Comparison of ENCODE assay signal across 12 cellular contexts in genomic region chr13:114152831-114153371, GRCh38. TPM values are rescaled to one million over a fixed set of nuclear protein-coding genes. Genes with fewer than 3 reads are reported as not detected.
DNase-seq lines count a peak whose midpoint lies in the region; ATAC-seq and TF ChIP-seq lines count a peak whose summit lies in the region.
"Had no signal": no experiment of that assay in that cellular context is flagged by ENCODE, and none has a peak within 500 bp of the region (broad histone marks: within the 10 kb centered on the region; RNA-seq: fewer than 3 reads in every experiment).

No MANE protein-coding gene starts in this region.

- H3K9me3 Mint-ChIP-seq in CD8-positive, alpha-beta T cell, result no peaks in the 10 kb centered on the region
- H3K9me3 Mint-ChIP-seq: effector memory CD8-positive, alpha-beta T cell had no signal

- H3K4me1 Mint-ChIP-seq in CD8-positive, alpha-beta T cell (ENCODE audit: low read depth), result peaks cover 77% of the 10 kb centered on the region

- H3K27me3 Mint-ChIP-seq in CD8-positive, alpha-beta T cell (ENCODE audit: low read depth), result no peaks in the 10 kb centered on the region
- H3K27me3 Mint-ChIP-seq: effector memory CD8-positive, alpha-beta T cell had no signal

- H3K27me3 ChIP-seq in CD8-positive, alpha-beta T cell (ENCODE audit: insufficient read depth, low read length), result no peaks in the 10 kb centered on the region

- H3K9me3 ChIP-seq in CD8-positive, alpha-beta T cell (ENCODE audit: low read length), result no peaks in the 10 kb centered on the region

- no peak for DNase-seq in CD8-positive, alpha-beta T cell
- DNase-seq in NOMO-1 (lab: John Stamatoyannopoulos, UW; ENCODE audit: unreplicated experiment in 2 of 2) (peak; percentile 75 to 76), epidermal melanocyte (ENCODE audit: insufficient read length, low spot score) (peak; percentile 89), pons (ENCODE audit: low spot score) (peak; percentile 62), COLO668 (lab: John Stamatoyannopoulos, UW; ENCODE audit: unreplicated experiment) (no peak)
- DNase-seq: activated CD8-positive, alpha-beta memory T cell treated with anti-CD3 and anti-CD28 coated beads, Interleukin-2, amount 10 ng/mL, durations not matched to agents 7 days and 5 days; effector memory CD8-positive, alpha-beta T cell; NCI-H2171 treated with DMSO at 0.1 percent for 48 hours had no signal

- POLR2A ChIA-PET in CD8-positive, alpha-beta T cell (lab: Charles Lee), result interaction anchor here (1.0 to 1.5 kb wide), 3 partner anchors 10 to 43 kb away, joined by 3 to 5 read pairs (median 5); no protein-coding TSS in a partner anchor

- intact Hi-C loops in CD8-positive, alpha-beta T cell (cut with DNase I, micrococcal nuclease), result no loop called here

- H3K27ac Mint-ChIP-seq in CD8-positive, alpha-beta T cell, result peak overlapping the region; percentile 95
- H3K27ac Mint-ChIP-seq: activated CD8-positive, alpha-beta memory T cell treated with anti-CD3 and anti-CD28 coated beads, Interleukin-2, amount 10 ng/mL, durations not matched to agents 7 days and 5 days had no signal

- CTCF ChIA-PET in CD8-positive, alpha-beta T cell (lab: Charles Lee), result interaction anchor here (1.2 to 2.7 kb wide), 6 partner anchors 10 to 73 kb away, joined by 3 to 9 read pairs (median 6); no protein-coding TSS in a partner anchor

- H3K27ac ChIP-seq in CD8-positive, alpha-beta T cell (ENCODE audit: low read depth, low read length), result peak overlapping the region; percentile 46

- no peak for TF ChIP-seq CTCF in CD8-positive, alpha-beta T cell (IDR thresholded peaks at IDR 0.05)

- ATAC-seq in CD8-positive, alpha-beta T cell, result no peak
- ATAC-seq in HG02798 (IDR thresholded peaks at IDR 0.05; ENCODE audit: poor library complexity, unreplicated experiment), result no peak
- ATAC-seq in GM19397 (IDR thresholded peaks at IDR 0.05; ENCODE audit: unreplicated experiment), result no peak
- ATAC-seq: activated CD8-positive, alpha-beta memory T cell treated with anti-CD3 and anti-CD28 coated beads, Interleukin-2, amount 10 ng/mL, durations not matched to agents 7 days and 5 days; effector memory CD8-positive, alpha-beta T cell had no signal

- H3K36me3 Mint-ChIP-seq in CD8-positive, alpha-beta T cell, result peaks cover 3% of the 10 kb centered on the region

- H3K4me1 ChIP-seq in CD8-positive, alpha-beta T cell (ENCODE audit: insufficient read depth, low read length), result peaks cover 80% of the 10 kb centered on the region

- peak overlapping the region; percentile 72 for H3K4me3 Mint-ChIP-seq in CD8-positive, alpha-beta T cell
- H3K4me3 Mint-ChIP-seq: activated CD8-positive, alpha-beta memory T cell treated with anti-CD3 and anti-CD28 coated beads, Interleukin-2, amount 10 ng/mL, durations not matched to agents 7 days and 5 days; effector memory CD8-positive, alpha-beta T cell had no signal

- no peaks in the 10 kb centered on the region for H3K36me3 ChIP-seq in CD8-positive, alpha-beta T cell (ENCODE audit: insufficient read depth, low read length)

- no peak overlapping the region for H3K4me3 ChIP-seq in CD8-positive, alpha-beta T cell (ENCODE audit: low read depth, low read length)

RNA-seq across cellular contexts. Expression of gene RASA3, which starts 20.5 kb away (rescaled TPM):
- total RNA-seq in CD8-positive, alpha-beta T cell, result 100 to 1,000 TPM; 144 TPM

RNA-seq across cellular contexts. Expression of gene CFAP97D2, which starts 26.2 kb away (rescaled TPM):
- total RNA-seq in CD8-positive, alpha-beta T cell, result 1 to 10 TPM; 3.8 to 4.1 TPM
- total RNA-seq: activated CD8-positive, alpha-beta memory T cell treated with anti-CD3 and anti-CD28 coated beads, Interleukin-2, amount 10 ng/mL, durations not matched to agents 7 days and 5 days; Daoy; OCI-LY7 had no signal

Comparison
In these comparisons a context has a peak if more than half of its experiments do, and no peak if none do; other contexts are left out.
1. DNase-seq: peak in NOMO-1 (2 of 2), epidermal melanocyte (single experiment) and pons (single experiment); none in CD8-positive, alpha-beta T cell (0 of 7) and COLO668 (single experiment).